Comparison of ENCODE assay signal across 8 cellular contexts in the genomic region with DNA sequence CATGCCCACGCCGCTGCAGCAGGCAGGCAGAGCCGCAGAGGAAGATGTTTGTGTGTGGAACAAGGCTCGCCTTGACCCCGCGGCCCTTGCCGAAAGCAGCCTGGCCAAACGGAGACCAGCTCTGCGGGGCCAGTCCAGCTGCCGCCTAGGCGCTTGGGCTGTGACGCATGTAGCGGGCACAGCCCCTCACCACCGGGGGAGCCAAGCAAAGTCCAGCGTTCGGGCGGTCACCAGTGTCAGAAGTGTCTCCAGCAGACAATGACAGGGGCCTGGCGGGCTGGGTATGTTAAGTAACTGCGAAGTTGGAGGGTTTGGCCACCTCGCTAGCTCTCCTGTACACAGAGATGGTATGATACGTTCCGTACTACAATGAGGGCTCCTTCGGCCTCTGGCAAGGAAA. TPM values are rescaled to one million over a fixed set of nuclear protein-coding genes. Genes with fewer than 3 reads are reported as not detected.
DNase-seq lines count a peak whose midpoint lies in the region; ATAC-seq, FAIRE-seq and TF ChIP-seq lines count a peak whose summit lies in the region.

No MANE protein-coding gene starts in this region.

- 22% methylated on average over 4 of the region's 23 CpGs for WGBS in K562 (ENCODE audit: insufficient coverage, low coverage, missing lambda C conversion rate)

- BruUV-seq in K562 (replicated peaks; lab: Mats Ljungman, UMichigan): no TSS peak

- no peak for FAIRE-seq in K562 (lab: Jason Lieb, UNC)

- peaks cover 3 to 24% of the 10 kb centered on the region in 2 experiments; a peak in 4 of 5 replicates for H3K4me1 ChIP-seq in K562 (replicated peaks in 1 of 2; ENCODE audit: control insufficient read depth in 2 of 2, insufficient read depth in 2 of 2, low read length in 2 of 2)
- H3K4me1 ChIP-seq in thoracic aorta (ENCODE audit: control insufficient read depth in 1 of 2, low read depth in 2 of 2): peaks cover 7 to 46% of the 10 kb centered on the region in 2 donors

- ATAC-seq in K562 (no peak), thoracic aorta (ENCODE audit: insufficient number of reproducible peaks, low FRiP score, low read depth) (no peak), GM18868 (IDR thresholded peaks at IDR 0.05; ENCODE audit: unreplicated experiment) (no peak)

- CTCF ChIA-PET in K562 (lab: Yijun Ruan, JAX; ENCODE audit: low intra/inter-chr PET ratio): no interaction called here

- H3K9me3 ChIP-seq in K562 (replicated peaks; ENCODE audit: control insufficient read depth, insufficient read depth, low read depth, low read length): no peaks in the 10 kb centered on the region
- H3K9me3 ChIP-seq in thoracic aorta: no peaks in the 10 kb centered on the region

- peaks cover 6% of the 10 kb centered on the region; the same call in 2 of the 3 replicates for H3K79me2 ChIP-seq in K562 (ENCODE audit: control insufficient read depth, insufficient read depth, low read length)

- H3K4me3 ChIP-seq in K562 (0 out of 2 replicates have a peak overlapping the region, but pooled peaks have one; percentile 59), thoracic aorta (peak overlapping the region; percentile 88)

- H3K9ac ChIP-seq in K562 (ENCODE audit: insufficient read depth in 1 of 2, low read depth in 2 of 2, low read length in 2 of 2): peak overlapping the region in 1 of 2 experiments; percentile 90; a peak in 2 of 4 replicates

- intact Hi-C loops in K562 (cut with micrococcal nuclease): no loop called here

- H3K36me3 ChIP-seq in K562 (ENCODE audit: control insufficient read depth, insufficient read depth, low read length): no peaks in the 10 kb centered on the region
- no peaks in the 10 kb centered on the region for H3K36me3 ChIP-seq in thoracic aorta

- POLR2A ChIA-PET in K562 (lab: Yijun Ruan, JAX): no interaction called here

- in situ Hi-C loops in K562 (cut with MboI): no loop called here

- DNase-seq in NCI-H82 (lab: John Stamatoyannopoulos, UW) (peak; percentile 16), NCI-H82 treated with DMSO at 0.1 percent for 48 hours (lab: John Stamatoyannopoulos, UW; ENCODE audit: unreplicated experiment) (no peak), K562 (ENCODE audit: extremely low read depth in 1 of 4, low spot score in 3 of 4) (no peak), left kidney (ENCODE audit: low read depth, low spot score) (peak; percentile 59), thoracic aorta (ENCODE audit: low spot score) (no peak)
- no peak for DNase-seq in stimulated activated CD4-positive, alpha-beta T cell treated with anti-CD3 and anti-CD28 coated beads, Interleukin-4, amount 100 ng/mL, for 4 hours
- DNase-seq in stimulated activated naive CD4-positive, alpha-beta T cell (lab: John Stamatoyannopoulos, UW): no peak

- no peaks in the 10 kb centered on the region for H3K9me1 ChIP-seq in K562 (ENCODE audit: control insufficient read depth, insufficient read depth, low read length)

- no peaks in the 10 kb centered on the region for H3K27me3 ChIP-seq in K562 (ENCODE audit: control insufficient read depth in 2 of 2, insufficient read depth in 2 of 2, low read length in 2 of 2)
- no peaks in the 10 kb centered on the region for H3K27me3 ChIP-seq in thoracic aorta (replicated peaks; ENCODE audit: insufficient read depth)

- no peaks in the 10 kb centered on the region for H4K20me1 ChIP-seq in K562 (replicated peaks; ENCODE audit: control insufficient read depth, insufficient read depth, low read length)

- H3K4me2 ChIP-seq in K562 (ENCODE audit: insufficient read depth, low read length): peak overlapping the region; percentile 69; the same call in 1 of the 2 replicates

- no peak overlapping the region for H2AFZ ChIP-seq in K562 (ENCODE audit: low read depth, low read length)

- no peak for TF ChIP-seq CTCF in K562 (IDR thresholded peaks at IDR 0.05 in 2 of 3, conservative IDR thresholded peaks at IDR 0.05 in 1 of 3; ENCODE audit: insufficient read depth in 2 of 3, low read depth in 1 of 3, low read length in 3 of 3)
- no peak for TF ChIP-seq CTCF in thoracic aorta (IDR thresholded peaks at IDR 0.05)

- no peak overlapping the region for H3K27ac ChIP-seq in K562 (ENCODE audit: extremely low read depth, low read depth, low read length)
- peak overlapping the region; percentile 74 to 94 for H3K27ac ChIP-seq in thoracic aorta

- no peak for TF ChIP-seq RAD21 in K562 (CRISPR knock-in tag; conservative IDR thresholded peaks at IDR 0.05 in 1 of 2, IDR thresholded peaks at IDR 0.05 in 1 of 2)

- TF ChIP-seq POLR2A in K562 (conservative IDR thresholded peaks at IDR 0.05): no peak

- TF ChIP-seq EP300 in K562 (IDR thresholded peaks at IDR 0.05; ENCODE audit: low read length): no peak

TF ChIP-seq in K562, 482 proteins besides CTCF, POLR2A, EP300 and RAD21:
- TF ChIP-seq ZNF551 (CRISPR knock-in tag; IDR thresholded peaks at IDR 0.05) (no peak), ZC3H4 (CRISPR knock-in tag; IDR thresholded peaks at IDR 0.05; ENCODE audit: borderline replicate concordance) (no peak), ARNT (IDR thresholded peaks at IDR 0.05) (no peak), HMGN3 (IDR thresholded peaks at IDR 0.05; ENCODE audit: borderline replicate concordance, extremely low read depth, insufficient read length, low read depth, low read length) (no peak), ZNF583 (CRISPR knock-in tag; IDR thresholded peaks at IDR 0.05) (no peak), SREBF1 (IDR thresholded peaks at IDR 0.05; ENCODE audit: borderline replicate concordance, low read depth, low read length) (no peak)
- TF ChIP-seq, protein P1, sequence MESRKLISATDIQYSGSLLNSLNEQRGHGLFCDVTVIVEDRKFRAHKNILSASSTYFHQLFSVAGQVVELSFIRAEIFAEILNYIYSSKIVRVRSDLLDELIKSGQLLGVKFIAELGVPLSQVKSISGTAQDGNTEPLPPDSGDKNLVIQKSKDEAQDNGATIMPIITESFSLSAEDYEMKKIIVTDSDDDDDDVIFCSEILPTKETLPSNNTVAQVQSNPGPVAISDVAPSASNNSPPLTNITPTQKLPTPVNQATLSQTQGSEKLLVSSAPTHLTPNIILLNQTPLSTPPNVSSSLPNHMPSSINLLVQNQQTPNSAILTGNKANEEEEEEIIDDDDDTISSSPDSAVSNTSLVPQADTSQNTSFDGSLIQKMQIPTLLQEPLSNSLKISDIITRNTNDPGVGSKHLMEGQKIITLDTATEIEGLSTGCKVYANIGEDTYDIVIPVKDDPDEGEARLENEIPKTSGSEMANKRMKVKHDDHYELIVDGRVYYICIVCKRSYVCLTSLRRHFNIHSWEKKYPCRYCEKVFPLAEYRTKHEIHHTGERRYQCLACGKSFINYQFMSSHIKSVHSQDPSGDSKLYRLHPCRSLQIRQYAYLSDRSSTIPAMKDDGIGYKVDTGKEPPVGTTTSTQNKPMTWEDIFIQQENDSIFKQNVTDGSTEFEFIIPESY (CRISPR knock-in tag; IDR thresholded peaks at IDR 0.05): peak; percentile 76

RNA-seq across cellular contexts. Expression of a gene that starts 1.3 kb away (rescaled TPM):
- total RNA-seq in K562 (2011; cell fraction: chromatin; rRNA removed; ENCODE audit: low replicate concordance): 5.1 and 6.5 TPM in 2 replicates
- total RNA-seq in K562 (2011; cell fraction: nucleolus; rRNA removed): 3.9 and 4.3 TPM in 2 replicates
- 5.2 and 5.6 TPM in 2 replicates for total RNA-seq in K562 (2011; cell fraction: nucleoplasm; rRNA removed)
- total RNA-seq in K562 (2014; rRNA removed) (3.0 and 4.2 TPM in 2 replicates), K562 (2014; rRNA removed; fragmentation: Illumina TruSeq; extraction: Trizol) (3.5 TPM in 2 replicates), K562 (2015; rRNA removed; fragmentation: Illumina TruSeq; extraction: Trizol) (4.3 and 4.6 TPM in 2 replicates), K562 (2021) (4.6 and 5.0 TPM in 2 replicates), thoracic aorta (1 to 10 TPM; 7.9 to 8.8 TPM)
- polyA plus RNA-seq in K562 (2011; rRNA removed) (1.6 and 2.3 TPM in 2 replicates), K562 (2014; fragmentation: Illumina TruSeq; extraction: Trizol) (3.8 and 4.6 TPM in 2 replicates), K562 (2014; fragmentation: Nextera tagmentation; extraction: Ambion mirVana) (under 1 TPM; 0.29 to 0.46 TPM), K562 (2014; rRNA removed) (2.3 and 3.5 TPM in 2 replicates)
- 1.4 and 1.8 TPM in 2 replicates for polyA plus RNA-seq in K562 (2011; cell fraction: cytosol; rRNA removed)
- polyA plus RNA-seq in K562 (2011; cell fraction: nucleus; rRNA removed): 1.4 and 2.2 TPM in 2 replicates
- 0.96 and 2.5 TPM in 2 replicates for polyA plus RNA-seq in K562 (2012)
- polyA minus RNA-seq in K562 (2011; rRNA and poly(A)+ RNA removed): 3.3 and 4.9 TPM in 2 replicates
- 2.2 and 2.9 TPM in 2 replicates for polyA minus RNA-seq in K562 (2011; cell fraction: cytosol; rRNA and poly(A)+ RNA removed)
- 1.9 and 2.3 TPM in 2 replicates for polyA minus RNA-seq in K562 (2011; cell fraction: nucleus; rRNA and poly(A)+ RNA removed)

RNA-seq across cellular contexts. Expression of a gene that starts 26.2 kb away (rescaled TPM):
- 0.39 TPM in 1 of 2 replicates, not detected in the other for total RNA-seq in K562 (2011; cell fraction: chromatin; rRNA removed; ENCODE audit: low replicate concordance)
- total RNA-seq in K562 (2011; cell fraction: nucleolus; rRNA removed): 0.33 and 0.39 TPM in 2 replicates
- 0.46 TPM in 1 of 2 replicates, not detected in the other for total RNA-seq in K562 (2011; cell fraction: nucleoplasm; rRNA removed)
- total RNA-seq in K562 (2014; rRNA removed): not detected in 2 replicates
- total RNA-seq in K562 (2014; rRNA removed; fragmentation: Illumina TruSeq; extraction: Trizol): 0.26 TPM in 1 of 2 replicates, not detected in the other
- 0.14 TPM in 1 of 2 replicates, not detected in the other for total RNA-seq in K562 (2015; rRNA removed; fragmentation: Illumina TruSeq; extraction: Trizol)
- total RNA-seq in K562 (2021): 0.18 and 0.33 TPM in 2 replicates
- 0.37 and 0.53 TPM in 2 replicates for polyA plus RNA-seq in K562 (2011; rRNA removed)
- 0.35 and 1.5 TPM in 2 replicates for polyA plus RNA-seq in K562 (2011; cell fraction: cytosol; rRNA removed)
- polyA plus RNA-seq in K562 (2011; cell fraction: nucleus; rRNA removed): 0.48 and 1.0 TPM in 2 replicates
- polyA plus RNA-seq in K562 (2012): 0.22 and 0.42 TPM in 2 replicates
- polyA plus RNA-seq in K562 (2014; fragmentation: Illumina TruSeq; extraction: Trizol): 0.21 and 0.24 TPM in 2 replicates
- under 1 TPM; 0.53 to 0.70 TPM for polyA plus RNA-seq in K562 (2014; fragmentation: Nextera tagmentation; extraction: Ambion mirVana)
- polyA plus RNA-seq in K562 (2014; rRNA removed): 0.12 and 0.20 TPM in 2 replicates
- 0.51 and 0.53 TPM in 2 replicates for polyA minus RNA-seq in K562 (2011; rRNA and poly(A)+ RNA removed)
- not detected in 2 replicates for polyA minus RNA-seq in K562 (2011; cell fraction: cytosol; rRNA and poly(A)+ RNA removed)
- polyA minus RNA-seq in K562 (2011; cell fraction: nucleus; rRNA and poly(A)+ RNA removed): 0.22 TPM in 1 of 2 replicates, not detected in the other
- total RNA-seq in thoracic aorta: not detected

Comparison
In these comparisons a context has a peak if more than half of its experiments do, and no peak if none do; other contexts are left out.
1. DNase-seq: peak in NCI-H82 (single experiment) and left kidney (single experiment); none in NCI-H82 treated with DMSO at 0.1 percent for 48 hours (single experiment), K562 (0 of 4), thoracic aorta (single experiment), stimulated activated CD4-positive, alpha-beta T cell treated with anti-CD3 and anti-CD28 coated beads, Interleukin-4, amount 100 ng/mL, for 4 hours (0 of 2) and stimulated activated naive CD4-positive, alpha-beta T cell (0 of 6).